30 cellular contexts compared by ENCODE assay signal in the genomic region with DNA sequence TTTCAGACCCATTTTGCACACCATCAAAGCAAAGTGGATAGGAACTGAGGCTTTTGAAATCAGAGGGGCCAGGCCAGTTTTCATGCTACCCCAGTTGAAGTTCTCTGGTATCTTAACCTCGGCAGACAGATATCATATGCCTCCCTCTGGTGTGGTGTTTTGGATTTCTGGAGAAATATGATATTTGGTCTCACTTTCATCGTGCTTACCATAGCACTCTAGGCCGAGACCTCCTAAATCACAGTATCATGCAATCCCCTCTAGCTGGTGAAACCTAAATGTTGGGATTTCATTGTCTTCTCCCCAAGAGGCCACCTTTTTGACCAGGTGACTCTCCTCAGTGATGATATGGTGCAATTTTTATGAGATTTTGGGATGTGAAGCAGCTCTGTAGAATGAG.
"Had no signal": no experiment of that assay in that cellular context is flagged by ENCODE, and none has a peak within 500 bp of the region (broad histone marks: within the 10 kb centered on the region; RNA-seq: fewer than 3 reads in every experiment).

No MANE protein-coding gene starts in this region.

- H3K27me3 ChIP-seq: SJSA1 had no signal

- H3K4me3 Mint-ChIP-seq: activated B cell treated with CpG ODN at 0.5 μM for 24 hours; activated CD4-positive, alpha-beta memory T cell treated with anti-CD3 and anti-CD28 coated beads for 36 hours; activated naive CD4-positive, alpha-beta T cell treated with anti-CD3 and anti-CD28 coated beads for 36 hours; activated T-cell treated with anti-CD3 and anti-CD28 coated beads, Interleukin-2, amount 50 U/mL, for 4 hours; activated T-helper 1 cell treated with anti-CD3 and anti-CD28 coated beads, Interleukin-12 subunit alpha, Interleukin-12 subunit beta, Interleukin-2, Interleukin-4 antibody, amounts not matched to agents 30 ng/mL and 10 ng/mL and 1 ng/mL, durations not matched to agents 14 hours and 24 hours and 36 hours; brain had no signal

- H3K27ac ChIP-seq: KMS-11, SJSA1, VCaP had no signal

- H3K27me3 Mint-ChIP-seq: activated B cell treated with CpG ODN at 0.5 μM for 24 hours; activated CD4-positive, alpha-beta memory T cell treated with anti-CD3 and anti-CD28 coated beads for 36 hours; brain had no signal

- H3K36me3 ChIP-seq: SJSA1 had no signal

- H3K4me1 ChIP-seq: SJSA1 had no signal

- H3K9me3 ChIP-seq: SJSA1 had no signal

- DNase-seq: activated B cell treated with CpG ODN at 0.5 μM for 24 hours; activated CD4-positive, alpha-beta memory T cell treated with anti-CD3 and anti-CD28 coated beads for 36 hours; activated CD4-positive, alpha-beta T cell treated with anti-CD3 and anti-CD28 coated beads for 4 hours; activated CD4-positive, alpha-beta T cell treated with anti-CD3 and anti-CD28 coated beads, Interleukin-2, amount 50 U/mL, for 1 hour; activated CD4-positive, CD25-positive, alpha-beta regulatory T cell treated with anti-CD3 and anti-CD28 coated beads, Interleukin-2, amount 50 U/mL, for 72 hours; activated CD8-positive, alpha-beta memory T cell treated with anti-CD3 and anti-CD28 coated beads, Interleukin-2, amount 50 U/mL, for 4 hours; activated gamma-delta T cell treated with Interleukin-2 at 50 U/mL for 16 hours; activated naive CD4-positive, alpha-beta T cell treated with anti-CD3 and anti-CD28 coated beads for 36 hours; activated T-cell treated with anti-CD3 and anti-CD28 coated beads for 4 hours; activated T-cell treated with anti-CD3 and anti-CD28 coated beads, Interleukin-2, amount 50 U/mL, for 4 hours; caudate nucleus; cerebellar nuclear complex; NCI-H1092 treated with DMSO at 0.1 percent for 48 hours; NCI-H1417 treated with DMSO at 0.1 percent for 48 hours; NCI-H187 treated with DMSO at 0.1 percent for 48 hours; NCI-H2081; NCI-H345; NCI-H524 treated with DMSO at 0.1 percent for 48 hours; RPMI8226; SHP77 treated with DMSO at 0.1 percent for 48 hours; SW 1271; T-helper 1 cell; T-helper 2 cell; T-helper 9 cell had no signal

- H3K36me3 Mint-ChIP-seq: activated CD4-positive, alpha-beta memory T cell treated with anti-CD3 and anti-CD28 coated beads for 36 hours; activated naive CD4-positive, alpha-beta T cell treated with anti-CD3 and anti-CD28 coated beads, Interleukin-2, amount 50 U/mL, for 72 hours had no signal

- H3K4me2 ChIP-seq: KMS-11 had no signal

- H3K4me3 ChIP-seq: SJSA1 had no signal

- H3K27ac Mint-ChIP-seq: activated B cell treated with CpG ODN at 0.5 μM for 24 hours; activated CD4-positive, alpha-beta memory T cell treated with anti-CD3 and anti-CD28 coated beads for 36 hours; activated naive CD4-positive, alpha-beta T cell treated with anti-CD3 and anti-CD28 coated beads for 36 hours; activated naive CD4-positive, alpha-beta T cell treated with anti-CD3 and anti-CD28 coated beads, Interleukin-2, amount 50 U/mL, for 72 hours; activated T-helper 1 cell treated with anti-CD3 and anti-CD28 coated beads, Interleukin-12 subunit alpha, Interleukin-12 subunit beta, Interleukin-2, Interleukin-4 antibody, amounts not matched to agents 30 ng/mL and 10 ng/mL and 1 ng/mL, durations not matched to agents 14 hours and 24 hours and 36 hours had no signal

- H3K9me3 Mint-ChIP-seq: activated CD4-positive, alpha-beta memory T cell treated with anti-CD3 and anti-CD28 coated beads for 36 hours; activated naive CD4-positive, alpha-beta T cell treated with anti-CD3 and anti-CD28 coated beads for 36 hours; activated naive CD4-positive, alpha-beta T cell treated with anti-CD3 and anti-CD28 coated beads, Interleukin-2, amount 50 U/mL, for 72 hours; activated T-cell treated with anti-CD3 and anti-CD28 coated beads, Interleukin-2, amount 50 U/mL, for 4 hours; activated T-helper 1 cell treated with anti-CD3 and anti-CD28 coated beads, Interleukin-12 subunit alpha, Interleukin-12 subunit beta, Interleukin-2, Interleukin-4 antibody, amounts not matched to agents 30 ng/mL and 10 ng/mL and 1 ng/mL, durations not matched to agents 14 hours and 24 hours and 36 hours; brain had no signal

- H3K9ac ChIP-seq: KMS-11 had no signal
